1 cellular context compared by ENCODE assay signal in genomic region chr12:76041406-76041805, GRCh38.
TF ChIP-seq lines count a peak whose summit lies in the region.

No MANE protein-coding gene starts in this region.

TF ChIP-seq in K562, 482 proteins besides CTCF, POLR2A, EP300 and RAD21 (continued from another document):
- TF ChIP-seq CHD7 (IDR thresholded peaks at IDR 0.05; ENCODE audit: low read depth, low read length) (no peak), NR3C1 (CRISPR knock-in tag; IDR thresholded peaks at IDR 0.05) (no peak), HDAC8 (tag; IDR thresholded peaks at IDR 0.05) (no peak), FOSL1 (tag; conservative IDR thresholded peaks at IDR 0.05) (no peak), MEIS2 (IDR thresholded peaks at IDR 0.05; ENCODE audit: partially characterized antibody) (no peak), RBFOX2 (IDR thresholded peaks at IDR 0.05; ENCODE audit: low read depth, low read length) (no peak)
